Comparison of ENCODE assay signal across 20 cellular contexts in genomic region chr20:61814726-61815125, GRCh38.
DNase-seq lines count a peak whose midpoint lies in the region; ATAC-seq, FAIRE-seq and TF ChIP-seq lines count a peak whose summit lies in the region.
"Had no signal": no experiment of that assay in that cellular context is flagged by ENCODE, and none has a peak within 500 bp of the region (broad histone marks: within the 10 kb centered on the region; RNA-seq: fewer than 3 reads in every experiment).

No MANE protein-coding gene starts in this region.

- no peaks in the 10 kb centered on the region for H3K9me3 ChIP-seq in lower lobe of right lung
- H3K9me3 ChIP-seq: HAP-1 had no signal

- TF ChIP-seq CTCF in lower lobe of right lung (IDR thresholded peaks at IDR 0.05), result no peak

- no peaks in the 10 kb centered on the region for H3K4me1 ChIP-seq in lower lobe of right lung
- H3K4me1 ChIP-seq: HAP-1 had no signal

- FAIRE-seq in HTR-8/SVneo (lab: Jason Lieb, UNC) (peak; percentile 51), frontal cortex (lab: Jason Lieb, UNC) (no peak)
- FAIRE-seq: GM12878, H1 had no signal

- peaks cover 6% of the 10 kb centered on the region for H3K27me3 ChIP-seq in lower lobe of right lung (ENCODE audit: low read depth)

- no peak overlapping the region for H3K27ac ChIP-seq in lower lobe of right lung

- intact Hi-C loops in left ventricle myocardium superior (cut with micrococcal nuclease), result no loop called here
- intact Hi-C loops in cardiac septum (cut with DNase I), result no loop called here
- intact Hi-C loops in lower lobe of right lung (cut with DNase I), result no loop called here

- DNase-seq in left ventricle myocardium superior (peak; percentile 7), cardiac septum (ENCODE audit: low spot score) (no peak), HTR-8/SVneo (ENCODE audit: insufficient read length, low spot score) (no peak), lower lobe of right lung (peak; percentile 19), NCI-H524 (lab: John Stamatoyannopoulos, UW) (no peak), frontal cortex (ENCODE audit: low spot score in 2 of 2) (no peak)
- no peak for DNase-seq in activated naive CD4-positive, alpha-beta T cell treated with anti-CD3 and anti-CD28 coated beads, Interleukin-2, amount 50 U/mL, for 16 hours
- DNase-seq: 8988T; C1 segment of cervical spinal cord; CD4-positive, CD25-positive, alpha-beta regulatory T cell; CD8-positive, alpha-beta memory T cell; COR-L47; DMS 273 treated with DMSO at 0.1 percent for 48 hours; DMS53; DND-41; EL; IMR-90 had no signal

- H3K36me3 ChIP-seq in lower lobe of right lung, result no peaks in the 10 kb centered on the region
- H3K36me3 ChIP-seq: HAP-1 had no signal

- H3K4me3 ChIP-seq in lower lobe of right lung, result no peak overlapping the region
- H3K4me3 ChIP-seq: GM12878, HAP-1 had no signal

- ATAC-seq in left ventricle myocardium superior, result no peak
- no peak for ATAC-seq in lower lobe of right lung
- ATAC-seq: GM12878 had no signal

Comparison
In these comparisons a context has a peak if more than half of its experiments do, and no peak if none do; other contexts are left out.
1. DNase-seq: peak in left ventricle myocardium superior (single experiment) and lower lobe of right lung (single experiment); none in cardiac septum (single experiment), HTR-8/SVneo (single experiment), NCI-H524 (0 of 2), activated naive CD4-positive, alpha-beta T cell treated with anti-CD3 and anti-CD28 coated beads, Interleukin-2, amount 50 U/mL, for 16 hours (single experiment) and frontal cortex (0 of 2).